In the genomic region with DNA sequence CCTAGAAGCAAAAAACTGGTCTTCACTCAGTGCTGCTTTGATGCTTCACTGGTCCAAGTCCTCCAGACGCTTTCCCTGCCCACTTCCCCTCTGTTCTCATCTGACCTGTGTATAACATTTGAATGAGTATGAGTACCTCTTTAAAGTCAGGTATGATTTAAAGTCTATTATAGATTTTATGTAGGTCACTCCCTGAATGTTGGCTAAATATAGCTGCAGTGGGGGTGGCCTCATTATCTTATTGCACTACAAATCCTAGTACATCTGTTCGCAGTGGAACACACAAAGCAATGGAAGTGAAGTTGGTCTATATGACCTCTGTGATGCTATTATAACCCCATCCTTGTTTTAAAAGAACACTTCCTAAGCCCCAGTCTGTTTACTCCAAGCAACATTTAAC, we compare ENCODE assay signal across 1 cellular context.
TF ChIP-seq lines count a peak whose summit lies in the region.

No MANE protein-coding gene starts in this region.

TF ChIP-seq in K562, 482 proteins besides CTCF, POLR2A, EP300 and RAD21:
- TF ChIP-seq, protein P1, sequence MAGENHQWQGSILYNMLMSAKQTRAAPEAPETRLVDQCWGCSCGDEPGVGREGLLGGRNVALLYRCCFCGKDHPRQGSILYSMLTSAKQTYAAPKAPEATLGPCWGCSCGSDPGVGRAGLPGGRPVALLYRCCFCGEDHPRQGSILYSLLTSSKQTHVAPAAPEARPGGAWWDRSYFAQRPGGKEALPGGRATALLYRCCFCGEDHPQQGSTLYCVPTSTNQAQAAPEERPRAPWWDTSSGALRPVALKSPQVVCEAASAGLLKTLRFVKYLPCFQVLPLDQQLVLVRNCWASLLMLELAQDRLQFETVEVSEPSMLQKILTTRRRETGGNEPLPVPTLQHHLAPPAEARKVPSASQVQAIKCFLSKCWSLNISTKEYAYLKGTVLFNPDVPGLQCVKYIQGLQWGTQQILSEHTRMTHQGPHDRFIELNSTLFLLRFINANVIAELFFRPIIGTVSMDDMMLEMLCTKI (IDR thresholded peaks at IDR 0.05; ENCODE audit: partially characterized antibody), result no peak
- TF ChIP-seq SPI1 (IDR thresholded peaks at IDR 0.05; ENCODE audit: borderline replicate concordance, low read depth, low read length), result 0 out of 2 replicates have a peak, but pooled peaks have one; percentile 13
